7 cellular contexts compared by ENCODE assay signal in the genomic region with DNA sequence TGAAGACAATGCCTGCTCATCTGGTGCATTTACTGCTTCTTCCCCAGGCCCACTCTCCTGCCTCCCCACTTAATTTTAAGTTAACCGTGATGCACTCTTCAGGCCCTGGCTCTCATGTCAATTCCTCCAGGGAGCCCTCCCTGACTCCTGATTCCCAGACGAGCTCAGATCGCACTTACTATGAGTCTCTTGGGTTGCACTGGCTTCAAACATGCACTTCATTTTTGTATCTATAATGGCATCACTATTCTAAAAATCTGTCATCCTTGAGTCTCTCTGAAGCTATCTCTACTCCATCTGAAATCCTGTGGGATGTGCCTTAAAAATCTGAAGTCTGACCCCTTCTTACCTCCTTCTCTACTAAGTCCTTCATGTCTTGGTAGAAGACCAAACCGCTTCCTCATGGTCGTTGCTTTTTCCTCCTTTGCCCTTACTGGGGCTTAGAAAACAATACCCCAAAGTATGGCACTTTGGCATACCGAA. TPM values are rescaled to one million over a fixed set of nuclear protein-coding genes. Genes with fewer than 3 reads are reported as not detected.
DNase-seq lines count a peak whose midpoint lies in the region; FAIRE-seq and TF ChIP-seq lines count a peak whose summit lies in the region.

No MANE protein-coding gene starts in this region.

- no peak overlapping the region for H2AFZ ChIP-seq in hepatocyte

- H3K9ac ChIP-seq in HUES6 (ENCODE audit: low read length), result no peak overlapping the region

- H3K4me1 ChIP-seq in HUES6 (ENCODE audit: control insufficient read depth, insufficient read depth, low read length) (peaks cover 41% of the 10 kb centered on the region; the same call in 1 of the 2 replicates), hepatocyte (ENCODE audit: insufficient read depth) (peaks cover 40% of the 10 kb centered on the region), spleen (peaks cover 21 to 62% (median 53%) of the 10 kb centered on the region in 6 donors)

- intact Hi-C loops in spleen (cut with DNase I; ENCODE audit: low total_unique reads), result no loop called here

- H3K4me3 ChIP-seq in HUES6 (ENCODE audit: low read depth, low read length) (peak overlapping the region; percentile 60; the same call in 1 of the 2 replicates), WERI-Rb-1 (ENCODE audit: low read depth, low read length) (no peak overlapping the region), hepatocyte (no peak overlapping the region), spleen (peak overlapping the region in 1 of 8 donors; percentile 67)

- H3K79me2 ChIP-seq in hepatocyte, result peaks cover 25% of the 10 kb centered on the region

- no peak for FAIRE-seq in GM19239 (lab: Jason Lieb, UNC)

- no peak for TF ChIP-seq POLR2A in spleen (IDR thresholded peaks at IDR 0.05)

- H3K27ac ChIP-seq in HUES6 (ENCODE audit: low read depth, low read length), result no peak overlapping the region
- peak overlapping the region; percentile 74 for H3K27ac ChIP-seq in WERI-Rb-1
- H3K27ac ChIP-seq in hepatocyte, result peak overlapping the region; percentile 42
- peak overlapping the region in 7 of 8 donors; percentile 30 to 83 (median 76) for H3K27ac ChIP-seq in spleen

- H3K4me2 ChIP-seq in hepatocyte, result peak overlapping the region; percentile 89

- DNase-seq in WERI-Rb-1 (no peak), hepatocyte (ENCODE audit: low spot score) (no peak), spleen (no peak), GF-D8 (lab: John Stamatoyannopoulos, UW) (no peak), GM19239 (ENCODE audit: insufficient read length, low spot score) (no peak), nucleus accumbens (lab: John Stamatoyannopoulos, UW) (no peak)

- no peaks in the 10 kb centered on the region for H3K9me3 ChIP-seq in HUES6 (ENCODE audit: control insufficient read depth, insufficient read depth, low read depth, low read length)
- no peaks in the 10 kb centered on the region for H3K9me3 ChIP-seq in WERI-Rb-1 (ENCODE audit: severe bottlenecking)
- no peaks in the 10 kb centered on the region for H3K9me3 ChIP-seq in hepatocyte (ENCODE audit: low read depth)
- H3K9me3 ChIP-seq in spleen, result no peaks in the 10 kb centered on the region

- H3K27me3 ChIP-seq in HUES6 (ENCODE audit: control insufficient read depth, insufficient read depth, low read length) (no peaks in the 10 kb centered on the region), WERI-Rb-1 (ENCODE audit: insufficient read depth, low read depth, severe bottlenecking) (no peaks in the 10 kb centered on the region), hepatocyte (no peaks in the 10 kb centered on the region), spleen (replicated peaks in 1 of 7) (no peaks in the 10 kb centered on the region)

- no peaks in the 10 kb centered on the region for H3K9me2 ChIP-seq in hepatocyte (replicated peaks; ENCODE audit: insufficient read depth)

- 81% methylated on average over 6 of the region's 6 CpGs for WGBS in hepatocyte (ENCODE audit: low lambda C conversion rate, missing lambda C conversion rate)
- 67 to 79% (median 70%) methylated on average over 6 of the region's 6 CpGs for WGBS in spleen, 5 donors

- TF ChIP-seq CTCF in WERI-Rb-1 (IDR thresholded peaks at IDR 0.05; ENCODE audit: low read depth, low read length) (no peak), hepatocyte (IDR thresholded peaks at IDR 0.05; ENCODE audit: poor library complexity) (no peak), spleen (IDR thresholded peaks at IDR 0.05 in 8 of 11, conservative IDR thresholded peaks at IDR 0.05 in 3 of 11) (no peak)

- peaks cover 5% of the 10 kb centered on the region for H4K20me1 ChIP-seq in hepatocyte (ENCODE audit: insufficient read depth, poor library complexity, severe bottlenecking)

- H3K36me3 ChIP-seq in HUES6 (ENCODE audit: control insufficient read depth, insufficient read depth, low read length) (peaks cover 19% of the 10 kb centered on the region), WERI-Rb-1 (peaks cover 40% of the 10 kb centered on the region), hepatocyte (replicated peaks; ENCODE audit: insufficient read depth, low read depth) (no peaks in the 10 kb centered on the region), spleen (peaks cover 0 to 36% (median 11%) of the 10 kb centered on the region in 6 donors)

RNA-seq across cellular contexts. Expression of a gene that starts 24.7 kb away (rescaled TPM):
- total RNA-seq in hepatocyte (0.68 and 3.6 TPM in 2 replicates), spleen (1 to 10 TPM in 3 of 7 donors, not detected in 4; 1.1 to 1.5 (median 1.5) TPM)
- polyA plus RNA-seq in hepatocyte (0.37 and 3.3 TPM in 2 replicates), spleen (1 to 10 TPM; 1.9 to 4.6 (median 2.0) TPM)

RNA-seq across cellular contexts. Expression of a gene that starts 57.3 kb away (rescaled TPM):
- total RNA-seq in hepatocyte (616 and 651 TPM in 2 replicates), spleen (100 to 1,000 TPM in 5 of 7 donors, 10 to 100 TPM in 2; 77.1 to 222 (median 124) TPM)
- polyA plus RNA-seq in hepatocyte (310 and 388 TPM in 2 replicates), spleen (100 to 1,000 TPM in 2 of 3 donors, 10 to 100 TPM in 1; 47.6 to 131 (median 122) TPM)
